Comparison of ENCODE assay signal across 11 cellular contexts in genomic region chr12:31004666-31005065, GRCh38.
"Had no signal": no experiment of that assay in that cellular context is flagged by ENCODE, and none has a peak within 500 bp of the region (broad histone marks: within the 10 kb centered on the region; RNA-seq: fewer than 3 reads in every experiment).

No MANE protein-coding gene starts in this region.

- H3K9me3 ChIP-seq: adrenal gland, left ventricle myocardium inferior, stomach, thoracic aorta had no signal

- H3K27me3 ChIP-seq: adrenal gland, cardiac muscle cell had no signal

- H3K4me1 ChIP-seq: adrenal gland, left ventricle myocardium inferior, stomach had no signal

- DNase-seq: activated CD4-positive, alpha-beta T cell treated with anti-CD3 and anti-CD28 coated beads, Interleukin-2, amount 10 ng/mL, durations not matched to agents 7 days and 5 days; activated naive CD4-positive, alpha-beta T cell treated with anti-CD3 and anti-CD28 coated beads, Interleukin-2, amount 50 U/mL, for 16 hours; adrenal gland; hippocampal formation; left ventricle myocardium inferior; nucleus accumbens; stomach had no signal

- H3K36me3 ChIP-seq: adrenal gland, cardiac muscle cell, left ventricle myocardium inferior, stomach, thoracic aorta had no signal

- H3K27ac ChIP-seq: adrenal gland, cardiac muscle cell, left ventricle myocardium inferior, stomach, thoracic aorta had no signal

- H3K4me3 ChIP-seq: adrenal gland, cardiac muscle cell, left ventricle myocardium inferior, stomach, thoracic aorta had no signal

- FAIRE-seq: colon, endometrium had no signal
